In the genomic region with DNA sequence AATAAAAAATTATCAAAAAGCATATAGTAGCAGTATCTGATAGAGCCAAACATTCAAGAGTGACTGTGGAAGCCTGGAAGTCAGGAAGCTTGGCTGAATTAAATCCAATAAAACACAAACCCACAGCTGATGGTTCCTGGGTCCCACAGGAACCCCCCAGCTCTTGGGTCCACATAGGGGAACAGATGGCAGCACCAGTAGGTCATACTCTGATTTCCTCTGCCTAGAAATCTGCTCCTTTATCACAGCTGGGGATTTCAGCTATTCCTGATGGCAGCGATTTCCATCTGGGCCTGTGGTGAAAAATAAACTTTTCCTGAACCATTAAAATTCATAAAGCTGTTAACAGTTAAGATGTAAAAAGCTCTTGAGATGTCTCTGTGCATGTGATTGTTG, we compare ENCODE assay signal across 20 cellular contexts.
"Had no signal": no experiment of that assay in that cellular context is flagged by ENCODE, and none has a peak within 500 bp of the region (broad histone marks: within the 10 kb centered on the region; RNA-seq: fewer than 3 reads in every experiment).

No MANE protein-coding gene starts in this region.

- H3K27me3 Mint-ChIP-seq: type B pancreatic cell had no signal

- H3K4me1 ChIP-seq: psoas muscle had no signal

- H3K27ac Mint-ChIP-seq: activated CD8-positive, alpha-beta T cell treated with anti-CD3 and anti-CD28 coated beads, Interleukin-2, amount 10 ng/mL, durations not matched to agents 7 days and 5 days; activated naive CD8-positive, alpha-beta T cell; type B pancreatic cell had no signal

- H3K9me3 ChIP-seq: gastrocnemius medialis, pancreas, psoas muscle, right atrium auricular region, thoracic aorta, vagina had no signal

- ATAC-seq: activated CD8-positive, alpha-beta T cell treated with anti-CD3 and anti-CD28 coated beads, Interleukin-2, amount 10 ng/mL, durations not matched to agents 7 days and 5 days had no signal

- H3K9me3 Mint-ChIP-seq: nephron progenitor cell had no signal

- H3K4me1 Mint-ChIP-seq: nephron progenitor cell had no signal

- H3K36me3 Mint-ChIP-seq: activated naive CD8-positive, alpha-beta T cell; type B pancreatic cell had no signal

- H3K27me3 ChIP-seq: gastrocnemius medialis, pancreas, right atrium auricular region, vagina had no signal

- DNase-seq: activated CD4-positive, alpha-beta T cell treated with anti-CD3 and anti-CD28 coated beads for 1 hour; activated CD4-positive, alpha-beta T cell treated with anti-CD3 and anti-CD28 coated beads, Interleukin-2, amount 50 U/mL, for 1 hour; activated CD8-positive, alpha-beta T cell treated with anti-CD3 and anti-CD28 coated beads, Interleukin-2, amount 10 ng/mL, durations not matched to agents 7 days and 5 days; activated T-cell treated with anti-CD3 and anti-CD28 coated beads, Interleukin-2, amount 50 U/mL, for 1 hour; central memory CD4-positive, alpha-beta T cell; effector memory CD4-positive, alpha-beta T cell; gastrocnemius medialis; head of caudate nucleus; hypothalamus; nephron progenitor cell; stimulated activated CD4-positive, alpha-beta T cell treated with anti-CD3 and anti-CD28 coated beads, Interleukin-1b, Interleukin-23, amount 100 ng/mL, for 48 hours; stimulated activated CD8-positive, alpha-beta memory T cell treated with anti-CD3 and anti-CD28 coated beads, Interleukin-4, amount 100 ng/mL, for 48 hours; stimulated activated naive CD4-positive, alpha-beta T cell had no signal

- H3K4me3 ChIP-seq: gastrocnemius medialis, pancreas, psoas muscle, right atrium auricular region, thoracic aorta, vagina had no signal

- H3K36me3 ChIP-seq: gastrocnemius medialis, pancreas, right atrium auricular region, thoracic aorta, vagina had no signal

- H3K4me3 Mint-ChIP-seq: activated CD8-positive, alpha-beta T cell treated with anti-CD3 and anti-CD28 coated beads, Interleukin-2, amount 10 ng/mL, durations not matched to agents 7 days and 5 days; activated naive CD8-positive, alpha-beta T cell; nephron progenitor cell; type B pancreatic cell had no signal

- H3K27ac ChIP-seq: gastrocnemius medialis, psoas muscle, right atrium auricular region, thoracic aorta, vagina had no signal
